1 cellular context compared by ENCODE assay signal in genomic region chr19:1001538-1002166, GRCh38.
TF ChIP-seq lines count a peak whose summit lies in the region.

No MANE protein-coding gene starts in this region.

TF ChIP-seq in HEK293, 187 proteins besides CTCF, POLR2A, EP300 and RAD21 (continued from another document and continues in another):
- no peak for TF ChIP-seq ZNF211 (tag by site-specific recombination; IDR thresholded peaks at IDR 0.05; ENCODE audit: low read depth)
- peak; percentile 70 for TF ChIP-seq SP3 (tag by site-specific recombination; IDR thresholded peaks at IDR 0.05)
- TF ChIP-seq, protein P1, sequence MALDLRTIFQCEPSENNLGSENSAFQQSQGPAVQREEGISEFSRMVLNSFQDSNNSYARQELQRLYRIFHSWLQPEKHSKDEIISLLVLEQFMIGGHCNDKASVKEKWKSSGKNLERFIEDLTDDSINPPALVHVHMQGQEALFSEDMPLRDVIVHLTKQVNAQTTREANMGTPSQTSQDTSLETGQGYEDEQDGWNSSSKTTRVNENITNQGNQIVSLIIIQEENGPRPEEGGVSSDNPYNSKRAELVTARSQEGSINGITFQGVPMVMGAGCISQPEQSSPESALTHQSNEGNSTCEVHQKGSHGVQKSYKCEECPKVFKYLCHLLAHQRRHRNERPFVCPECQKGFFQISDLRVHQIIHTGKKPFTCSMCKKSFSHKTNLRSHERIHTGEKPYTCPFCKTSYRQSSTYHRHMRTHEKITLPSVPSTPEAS (tag by site-specific recombination; IDR thresholded peaks at IDR 0.05) = no peak
- TF ChIP-seq ZSCAN30 (tag by site-specific recombination; IDR thresholded peaks at IDR 0.05) = peak; percentile 75
- no peak for TF ChIP-seq ZNF221 (tag by site-specific recombination; IDR thresholded peaks at IDR 0.05; ENCODE audit: borderline replicate concordance)
- TF ChIP-seq ZBTB17 (tag by site-specific recombination; IDR thresholded peaks at IDR 0.05) = peak; percentile 24; the same call in 1 of the 2 replicates
- no peak for TF ChIP-seq GLI4 (tag by site-specific recombination; IDR thresholded peaks at IDR 0.05)
- TF ChIP-seq, protein P2, sequence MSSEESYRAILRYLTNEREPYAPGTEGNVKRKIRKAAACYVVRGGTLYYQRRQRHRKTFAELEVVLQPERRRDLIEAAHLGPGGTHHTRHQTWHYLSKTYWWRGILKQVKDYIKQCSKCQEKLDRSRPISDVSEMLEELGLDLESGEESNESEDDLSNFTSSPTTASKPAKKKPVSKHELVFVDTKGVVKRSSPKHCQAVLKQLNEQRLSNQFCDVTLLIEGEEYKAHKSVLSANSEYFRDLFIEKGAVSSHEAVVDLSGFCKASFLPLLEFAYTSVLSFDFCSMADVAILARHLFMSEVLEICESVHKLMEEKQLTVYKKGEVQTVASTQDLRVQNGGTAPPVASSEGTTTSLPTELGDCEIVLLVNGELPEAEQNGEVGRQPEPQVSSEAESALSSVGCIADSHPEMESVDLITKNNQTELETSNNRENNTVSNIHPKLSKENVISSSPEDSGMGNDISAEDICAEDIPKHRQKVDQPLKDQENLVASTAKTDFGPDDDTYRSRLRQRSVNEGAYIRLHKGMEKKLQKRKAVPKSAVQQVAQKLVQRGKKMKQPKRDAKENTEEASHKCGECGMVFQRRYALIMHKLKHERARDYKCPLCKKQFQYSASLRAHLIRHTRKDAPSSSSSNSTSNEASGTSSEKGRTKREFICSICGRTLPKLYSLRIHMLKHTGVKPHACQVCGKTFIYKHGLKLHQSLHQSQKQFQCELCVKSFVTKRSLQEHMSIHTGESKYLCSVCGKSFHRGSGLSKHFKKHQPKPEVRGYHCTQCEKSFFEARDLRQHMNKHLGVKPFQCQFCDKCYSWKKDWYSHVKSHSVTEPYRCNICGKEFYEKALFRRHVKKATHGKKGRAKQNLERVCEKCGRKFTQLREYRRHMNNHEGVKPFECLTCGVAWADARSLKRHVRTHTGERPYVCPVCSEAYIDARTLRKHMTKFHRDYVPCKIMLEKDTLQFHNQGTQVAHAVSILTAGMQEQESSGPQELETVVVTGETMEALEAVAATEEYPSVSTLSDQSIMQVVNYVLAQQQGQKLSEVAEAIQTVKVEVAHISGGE (tag by site-specific recombination; conservative IDR thresholded peaks at IDR 0.05; ENCODE audit: low read depth) = no peak
- TF ChIP-seq BCL11B (tag by site-specific recombination; IDR thresholded peaks at IDR 0.05; ENCODE audit: low read depth) = peak; percentile 70; the same call in 1 of the 2 replicates
- peak; percentile 60 for TF ChIP-seq KLF1 (tag by site-specific recombination; IDR thresholded peaks at IDR 0.05)
- TF ChIP-seq KLF10 (tag by site-specific recombination; IDR thresholded peaks at IDR 0.05) = 0 out of 2 replicates have a peak, but pooled peaks have one; percentile 13
- TF ChIP-seq ZFP37 (tag by site-specific recombination; IDR thresholded peaks at IDR 0.05) = no peak
- no peak for TF ChIP-seq ZNF549 (tag by site-specific recombination; IDR thresholded peaks at IDR 0.05)
- TF ChIP-seq ZNF518A (tag by site-specific recombination; conservative IDR thresholded peaks at IDR 0.05; ENCODE audit: low read depth) = no peak
- no peak for TF ChIP-seq ZNF350 (tag by site-specific recombination; IDR thresholded peaks at IDR 0.05)
- TF ChIP-seq, protein P3, sequence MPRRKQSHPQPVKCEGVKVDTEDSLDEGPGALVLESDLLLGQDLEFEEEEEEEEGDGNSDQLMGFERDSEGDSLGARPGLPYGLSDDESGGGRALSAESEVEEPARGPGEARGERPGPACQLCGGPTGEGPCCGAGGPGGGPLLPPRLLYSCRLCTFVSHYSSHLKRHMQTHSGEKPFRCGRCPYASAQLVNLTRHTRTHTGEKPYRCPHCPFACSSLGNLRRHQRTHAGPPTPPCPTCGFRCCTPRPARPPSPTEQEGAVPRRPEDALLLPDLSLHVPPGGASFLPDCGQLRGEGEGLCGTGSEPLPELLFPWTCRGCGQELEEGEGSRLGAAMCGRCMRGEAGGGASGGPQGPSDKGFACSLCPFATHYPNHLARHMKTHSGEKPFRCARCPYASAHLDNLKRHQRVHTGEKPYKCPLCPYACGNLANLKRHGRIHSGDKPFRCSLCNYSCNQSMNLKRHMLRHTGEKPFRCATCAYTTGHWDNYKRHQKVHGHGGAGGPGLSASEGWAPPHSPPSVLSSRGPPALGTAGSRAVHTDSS (tag by site-specific recombination; IDR thresholded peaks at IDR 0.05) = no peak
- TF ChIP-seq ZNF768 (tag by site-specific recombination; IDR thresholded peaks at IDR 0.05) = no peak
- no peak for TF ChIP-seq ZNF416 (tag by site-specific recombination; IDR thresholded peaks at IDR 0.05)
- TF ChIP-seq, protein P4, sequence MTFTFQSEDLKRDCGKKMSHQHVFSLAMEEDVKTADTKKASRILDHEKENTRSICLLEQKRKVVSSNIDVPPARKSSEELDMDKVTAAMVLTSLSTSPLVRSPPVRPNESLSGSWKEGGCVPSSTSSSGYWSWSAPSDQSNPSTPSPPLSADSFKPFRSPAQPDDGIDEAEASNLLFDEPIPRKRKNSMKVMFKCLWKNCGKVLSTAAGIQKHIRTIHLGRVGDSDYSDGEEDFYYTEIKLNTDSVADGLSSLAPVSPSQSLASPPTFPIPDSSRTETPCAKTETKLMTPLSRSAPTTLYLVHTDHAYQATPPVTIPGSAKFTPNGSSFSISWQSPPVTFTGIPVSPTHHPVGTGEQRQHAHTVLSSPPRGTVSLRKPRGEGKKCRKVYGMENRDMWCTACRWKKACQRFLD (tag by site-specific recombination; IDR thresholded peaks at IDR 0.05) = no peak
- no peak for TF ChIP-seq ZNF701 (tag by site-specific recombination; IDR thresholded peaks at IDR 0.05)
- TF ChIP-seq ZNF404 (tag by site-specific recombination; IDR thresholded peaks at IDR 0.05) = no peak
- no peak for TF ChIP-seq ZNF132 (tag by site-specific recombination; IDR thresholded peaks at IDR 0.05; ENCODE audit: borderline replicate concordance)
- TF ChIP-seq ZFHX2 (tag by site-specific recombination; conservative IDR thresholded peaks at IDR 0.05) = peak; percentile 47; the same call in 1 of the 2 replicates
- TF ChIP-seq ZEB2 (tag by site-specific recombination; IDR thresholded peaks at IDR 0.05) = peak; percentile 78
- TF ChIP-seq ZNF394 (tag by site-specific recombination; IDR thresholded peaks at IDR 0.05; ENCODE audit: borderline replicate concordance) = no peak; the same call in 1 of the 2 replicates
- TF ChIP-seq, protein P5, sequence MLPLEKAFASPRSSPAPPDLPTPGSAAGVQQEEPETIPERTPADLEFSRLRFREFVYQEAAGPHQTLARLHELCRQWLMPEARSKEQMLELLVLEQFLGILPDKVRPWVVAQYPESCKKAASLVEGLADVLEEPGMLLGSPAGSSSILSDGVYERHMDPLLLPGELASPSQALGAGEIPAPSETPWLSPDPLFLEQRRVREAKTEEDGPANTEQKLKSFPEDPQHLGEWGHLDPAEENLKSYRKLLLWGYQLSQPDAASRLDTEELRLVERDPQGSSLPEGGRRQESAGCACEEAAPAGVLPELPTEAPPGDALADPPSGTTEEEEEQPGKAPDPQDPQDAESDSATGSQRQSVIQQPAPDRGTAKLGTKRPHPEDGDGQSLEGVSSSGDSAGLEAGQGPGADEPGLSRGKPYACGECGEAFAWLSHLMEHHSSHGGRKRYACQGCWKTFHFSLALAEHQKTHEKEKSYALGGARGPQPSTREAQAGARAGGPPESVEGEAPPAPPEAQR (tag by site-specific recombination; IDR thresholded peaks at IDR 0.05) = no peak
- TF ChIP-seq ZNF530 (tag by site-specific recombination; IDR thresholded peaks at IDR 0.05; ENCODE audit: low read depth) = no peak
- TF ChIP-seq, protein P6, sequence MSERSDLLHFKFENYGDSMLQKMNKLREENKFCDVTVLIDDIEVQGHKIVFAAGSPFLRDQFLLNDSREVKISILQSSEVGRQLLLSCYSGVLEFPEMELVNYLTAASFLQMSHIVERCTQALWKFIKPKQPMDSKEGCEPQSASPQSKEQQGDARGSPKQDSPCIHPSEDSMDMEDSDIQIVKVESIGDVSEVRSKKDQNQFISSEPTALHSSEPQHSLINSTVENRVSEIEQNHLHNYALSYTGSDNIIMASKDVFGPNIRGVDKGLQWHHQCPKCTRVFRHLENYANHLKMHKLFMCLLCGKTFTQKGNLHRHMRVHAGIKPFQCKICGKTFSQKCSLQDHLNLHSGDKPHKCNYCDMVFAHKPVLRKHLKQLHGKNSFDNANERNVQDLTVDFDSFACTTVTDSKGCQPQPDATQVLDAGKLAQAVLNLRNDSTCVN (tag by site-specific recombination; optimal IDR thresholded peaks at IDR 0.05) = no peak
- no peak for TF ChIP-seq GFI1B (tag by site-specific recombination; IDR thresholded peaks at IDR 0.05)
- no peak for TF ChIP-seq ZNF292 (tag by site-specific recombination; IDR thresholded peaks at IDR 0.05; ENCODE audit: borderline replicate concordance, low read depth)
- TF ChIP-seq KLF9 (tag by site-specific recombination; IDR thresholded peaks at IDR 0.05; ENCODE audit: low read depth) = peak; percentile 77
- TF ChIP-seq, protein P7, sequence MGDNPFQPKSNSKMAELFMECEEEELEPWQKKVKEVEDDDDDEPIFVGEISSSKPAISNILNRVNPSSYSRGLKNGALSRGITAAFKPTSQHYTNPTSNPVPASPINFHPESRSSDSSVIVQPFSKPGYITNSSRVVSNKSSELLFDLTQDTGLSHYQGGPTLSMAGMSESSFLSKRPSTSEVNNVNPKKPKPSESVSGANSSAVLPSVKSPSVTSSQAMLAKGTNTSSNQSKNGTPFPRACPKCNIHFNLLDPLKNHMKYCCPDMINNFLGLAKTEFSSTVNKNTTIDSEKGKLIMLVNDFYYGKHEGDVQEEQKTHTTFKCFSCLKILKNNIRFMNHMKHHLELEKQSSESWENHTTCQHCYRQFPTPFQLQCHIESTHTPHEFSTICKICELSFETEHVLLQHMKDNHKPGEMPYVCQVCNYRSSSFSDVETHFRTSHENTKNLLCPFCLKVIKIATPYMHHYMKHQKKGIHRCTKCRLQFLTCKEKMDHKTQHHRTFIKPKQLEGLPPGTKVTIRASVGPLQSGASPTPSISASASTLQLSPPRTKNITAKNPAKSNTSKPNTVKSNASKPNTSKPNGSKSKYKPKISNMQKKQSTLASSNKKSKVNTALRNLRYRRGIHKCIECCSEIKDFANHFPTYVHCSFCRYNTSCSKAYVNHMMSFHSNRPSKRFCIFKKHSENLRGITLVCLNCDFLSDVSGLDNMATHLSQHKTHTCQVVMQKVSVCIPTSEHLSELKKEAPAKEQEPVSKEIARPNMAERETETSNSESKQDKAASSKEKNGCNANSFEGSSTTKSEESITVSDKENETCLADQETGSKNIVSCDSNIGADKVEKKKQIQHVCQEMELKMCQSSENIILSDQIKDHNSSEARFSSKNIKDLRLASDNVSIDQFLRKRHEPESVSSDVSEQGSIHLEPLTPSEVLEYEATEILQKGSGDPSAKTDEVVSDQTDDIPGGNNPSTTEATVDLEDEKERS (tag by site-specific recombination; IDR thresholded peaks at IDR 0.05) = no peak
- TF ChIP-seq ZNF677 (tag by site-specific recombination; IDR thresholded peaks at IDR 0.05) = no peak
- TF ChIP-seq ZNF776 (tag by site-specific recombination; IDR thresholded peaks at IDR 0.05; ENCODE audit: borderline replicate concordance) = no peak
- no peak for TF ChIP-seq ZNF155 (tag by site-specific recombination; IDR thresholded peaks at IDR 0.05)
- TF ChIP-seq ZFP3 (tag by site-specific recombination; IDR thresholded peaks at IDR 0.05; ENCODE audit: low read depth) = no peak
- no peak for TF ChIP-seq ZNF169 (tag by site-specific recombination; IDR thresholded peaks at IDR 0.05)
- peak; percentile 56; the same call in 1 of the 2 replicates for TF ChIP-seq ZNF2 (tag by site-specific recombination; IDR thresholded peaks at IDR 0.05)
- no peak; the same call in 1 of the 2 replicates for TF ChIP-seq ZNF76 (tag by site-specific recombination; IDR thresholded peaks at IDR 0.05; ENCODE audit: borderline replicate concordance, low read depth)
- no peak for TF ChIP-seq ZNF354C (tag by site-specific recombination; IDR thresholded peaks at IDR 0.05; ENCODE audit: borderline replicate concordance, low read depth)
- no peak for TF ChIP-seq ZNF785 (tag by site-specific recombination; IDR thresholded peaks at IDR 0.05)
- TF ChIP-seq ZFP69B (tag by site-specific recombination; IDR thresholded peaks at IDR 0.05) = no peak
- TF ChIP-seq ZNF585B (tag by site-specific recombination; IDR thresholded peaks at IDR 0.05) = no peak
